In genomic region chr1:161728376-161729226, GRCh38 we compare ENCODE assay signal across 16 cellular contexts. TPM values are rescaled to one million over a fixed set of nuclear protein-coding genes. Genes with fewer than 3 reads are reported as not detected.
A peak's percentile ranks its signal among the peaks of the same experiment; 100 is the strongest.
DNase-seq lines count a peak whose midpoint lies in the region; ATAC-seq and TF ChIP-seq lines count a peak whose summit lies in the region.
"Had no signal": no experiment of that assay in that cellular context is flagged by ENCODE, and none has a peak within 500 bp of the region (broad histone marks: within the 10 kb centered on the region; RNA-seq: fewer than 3 reads in every experiment).

No MANE protein-coding gene starts in this region.

- H3K79me2 ChIP-seq in OCI-LY3 (ENCODE audit: low read length) = no peaks in the 10 kb centered on the region; the same call in 1 of the 2 replicates

- H3K4me1 Mint-ChIP-seq in activated naive CD4-positive, alpha-beta T cell treated with anti-CD3 and anti-CD28 coated beads, Interleukin-2, amount 50 U/mL, for 24 hours = peaks cover 56% of the 10 kb centered on the region
- peaks cover 33% of the 10 kb centered on the region for H3K4me1 Mint-ChIP-seq in endodermal cell
- H3K4me1 Mint-ChIP-seq in stimulated activated naive CD8-positive, alpha-beta T cell treated with anti-CD3 and anti-CD28 coated beads, Interleukin-15, amount 100 ng/mL, for 72 hours = peaks cover 52% of the 10 kb centered on the region

- no peak overlapping the region for H3K9ac ChIP-seq in OCI-LY3 (ENCODE audit: low read length)
- no peak overlapping the region for H3K9ac ChIP-seq in endodermal cell (ENCODE audit: extremely low read depth, low read length, poor library complexity, severe bottlenecking)

- H3K27me3 Mint-ChIP-seq in activated naive CD4-positive, alpha-beta T cell treated with anti-CD3 and anti-CD28 coated beads, Interleukin-2, amount 50 U/mL, for 24 hours = peaks cover 6% of the 10 kb centered on the region
- peaks cover 77% of the 10 kb centered on the region for H3K27me3 Mint-ChIP-seq in endodermal cell (ENCODE audit: insufficient read depth)
- H3K27me3 Mint-ChIP-seq in stimulated activated naive CD8-positive, alpha-beta T cell treated with anti-CD3 and anti-CD28 coated beads, Interleukin-15, amount 100 ng/mL, for 72 hours = peaks cover 20% of the 10 kb centered on the region

- H3K9me3 Mint-ChIP-seq in activated naive CD4-positive, alpha-beta T cell treated with anti-CD3 and anti-CD28 coated beads, Interleukin-2, amount 50 U/mL, for 24 hours = no peaks in the 10 kb centered on the region
- H3K9me3 Mint-ChIP-seq in activated naive CD4-positive, alpha-beta T cell treated with anti-CD3 and anti-CD28 coated beads, Interleukin-2, amount 50 U/mL, for 72 hours = no peaks in the 10 kb centered on the region
- no peaks in the 10 kb centered on the region for H3K9me3 Mint-ChIP-seq in endodermal cell
- no peaks in the 10 kb centered on the region for H3K9me3 Mint-ChIP-seq in stimulated activated naive CD8-positive, alpha-beta T cell treated with anti-CD3 and anti-CD28 coated beads, Interleukin-15, amount 100 ng/mL, for 72 hours

- H3K36me3 Mint-ChIP-seq in activated naive CD4-positive, alpha-beta T cell treated with anti-CD3 and anti-CD28 coated beads, Interleukin-2, amount 50 U/mL, for 24 hours = no peaks in the 10 kb centered on the region
- no peaks in the 10 kb centered on the region for H3K36me3 Mint-ChIP-seq in activated naive CD4-positive, alpha-beta T cell treated with anti-CD3 and anti-CD28 coated beads, Interleukin-2, amount 50 U/mL, for 72 hours
- no peaks in the 10 kb centered on the region for H3K36me3 Mint-ChIP-seq in endodermal cell (ENCODE audit: low read depth)

- no peaks in the 10 kb centered on the region for H3K27me3 ChIP-seq in OCI-LY3 (ENCODE audit: low read depth, low read length)
- H3K27me3 ChIP-seq in endodermal cell (ENCODE audit: control insufficient read depth, insufficient read depth, low read length, poor library complexity, severe bottlenecking) = peaks cover 68% of the 10 kb centered on the region
- peaks cover 10 to 32% (median 10%) of the 10 kb centered on the region in 3 donors for H3K27me3 ChIP-seq in gastrocnemius medialis
- H3K27me3 ChIP-seq: ovary had no signal

- in situ Hi-C loops in gastrocnemius medialis (cut with MboI; ENCODE audit: low sequenced_read_pairs in 4 of 4) = loop anchor here in 3 of 4 donors (25.0 kb wide), 2 partner anchors 116 to 516 kb away; partner anchors contain the start of genes APOA2 (in 2 of the 3), FCER1G (in 2 of the 3) and NDUFS2 (in 2 of the 3)

- H3K4me3 Mint-ChIP-seq in activated naive CD4-positive, alpha-beta T cell treated with anti-CD3 and anti-CD28 coated beads, Interleukin-2, amount 50 U/mL, for 24 hours = peak overlapping the region; percentile 96
- peak overlapping the region; percentile 69 for H3K4me3 Mint-ChIP-seq in endodermal cell
- peak overlapping the region; percentile 4 to 96 for H3K4me3 Mint-ChIP-seq in stimulated activated naive CD8-positive, alpha-beta T cell treated with anti-CD3 and anti-CD28 coated beads, Interleukin-15, amount 100 ng/mL, for 72 hours

- no peak for DNase-seq in activated naive CD4-positive, alpha-beta T cell treated with anti-CD3 and anti-CD28 coated beads, Interleukin-2, amount 50 U/mL, for 72 hours (ENCODE audit: low spot score in 2 of 2)
- no peak for DNase-seq in endodermal cell
- DNase-seq in stimulated activated naive CD8-positive, alpha-beta T cell treated with anti-CD3 and anti-CD28 coated beads, Interleukin-15, amount 100 ng/mL, for 72 hours = no peak
- DNase-seq in gastrocnemius medialis = no peak
- DNase-seq in Kasumi-1 (lab: John Stamatoyannopoulos, UW) = no peak
- DNase-seq: activated effector memory CD4-positive, alpha-beta T cell treated with anti-CD3 and anti-CD28 coated beads, Interleukin-2, amount 50 U/mL, for 16 hours; COR-L47; cortex of kidney; heart left ventricle; NCI-H510A; ovary; PC-3 had no signal

- no peak overlapping the region for H2AFZ ChIP-seq in OCI-LY3 (ENCODE audit: low read depth, low read length)

- no peak for TF ChIP-seq POLR2A in gastrocnemius medialis (IDR thresholded peaks at IDR 0.05)

- no peak for ATAC-seq in activated naive CD4-positive, alpha-beta T cell treated with anti-CD3 and anti-CD28 coated beads, Interleukin-2, amount 50 U/mL, for 72 hours
- ATAC-seq in stimulated activated naive CD8-positive, alpha-beta T cell treated with anti-CD3 and anti-CD28 coated beads, Interleukin-15, amount 100 ng/mL, for 72 hours = no peak
- ATAC-seq in gastrocnemius medialis (no peak), GM18861 (IDR thresholded peaks at IDR 0.05; ENCODE audit: unreplicated experiment) (no peak)
- ATAC-seq: esophagus mucosa, heart left ventricle, PC-3 had no signal

- H3K4me1 ChIP-seq in OCI-LY3 (ENCODE audit: low read length) = peaks cover 43% of the 10 kb centered on the region
- H3K4me1 ChIP-seq in endodermal cell (ENCODE audit: control insufficient read depth, insufficient read depth, low read length) = peaks cover 16% of the 10 kb centered on the region
- H3K4me1 ChIP-seq in gastrocnemius medialis = peaks cover 1 to 14% of the 10 kb centered on the region in 2 donors

- H3K9me3 ChIP-seq in OCI-LY3 (ENCODE audit: insufficient read depth, low read length) (no peaks in the 10 kb centered on the region), endodermal cell (ENCODE audit: control insufficient read depth, low read length) (no peaks in the 10 kb centered on the region), gastrocnemius medialis (no peaks in the 10 kb centered on the region)
- H3K9me3 ChIP-seq: heart left ventricle, ovary had no signal

- H3K4me2 ChIP-seq in OCI-LY3 (ENCODE audit: low read length) = peak overlapping the region; percentile 31; the same call in 1 of the 2 replicates

- 60 to 79% methylated on average over 3 to 7 of the region's 7 CpGs for WGBS in endodermal cell (ENCODE audit: insufficient coverage in 1 of 2, insufficient read length in 1 of 2), 2 experiments

- intact Hi-C loops in gastrocnemius medialis (cut with DNase I; ENCODE audit: low total_unique reads) = no loop called here

- H4K20me1 ChIP-seq in OCI-LY3 (ENCODE audit: insufficient read depth, low read length) = no peaks in the 10 kb centered on the region

- H3K27ac ChIP-seq in OCI-LY3 (ENCODE audit: low read length) (no peak overlapping the region), endodermal cell (ENCODE audit: low read depth, low read length) (no peak overlapping the region), gastrocnemius medialis (no peak overlapping the region)

- peak overlapping the region; percentile 6 for H3K27ac Mint-ChIP-seq in activated naive CD4-positive, alpha-beta T cell treated with anti-CD3 and anti-CD28 coated beads, Interleukin-2, amount 50 U/mL, for 24 hours
- no peak overlapping the region for H3K27ac Mint-ChIP-seq in activated naive CD4-positive, alpha-beta T cell treated with anti-CD3 and anti-CD28 coated beads, Interleukin-2, amount 50 U/mL, for 72 hours
- no peak overlapping the region for H3K27ac Mint-ChIP-seq in endodermal cell
- no peak overlapping the region for H3K27ac Mint-ChIP-seq in stimulated activated naive CD8-positive, alpha-beta T cell treated with anti-CD3 and anti-CD28 coated beads, Interleukin-15, amount 100 ng/mL, for 72 hours

- H3K36me3 ChIP-seq in OCI-LY3 (replicated peaks; ENCODE audit: low read depth, low read length) = no peaks in the 10 kb centered on the region
- H3K36me3 ChIP-seq in endodermal cell (ENCODE audit: control insufficient read depth, insufficient read depth, low read length) = no peaks in the 10 kb centered on the region
- H3K36me3 ChIP-seq in gastrocnemius medialis = no peaks in the 10 kb centered on the region
- H3K36me3 ChIP-seq: heart left ventricle, ovary had no signal

- H3K4me3 ChIP-seq in OCI-LY3 (ENCODE audit: low read length) = no peak overlapping the region
- no peak overlapping the region for H3K4me3 ChIP-seq in endodermal cell (ENCODE audit: low read length)
- no peak overlapping the region for H3K4me3 ChIP-seq in gastrocnemius medialis

- TF ChIP-seq CTCF in OCI-LY3 (IDR thresholded peaks at IDR 0.05; ENCODE audit: low read depth, low read length) = no peak
- no peak for TF ChIP-seq CTCF in endodermal cell (conservative IDR thresholded peaks at IDR 0.05)
- no peak for TF ChIP-seq CTCF in gastrocnemius medialis (IDR thresholded peaks at IDR 0.05 in 4 of 5, conservative IDR thresholded peaks at IDR 0.05 in 1 of 5)

RNA-seq across cellular contexts. Expression of gene FCRLB, which starts 7.3 kb away (rescaled TPM):
- total RNA-seq in activated naive CD4-positive, alpha-beta T cell treated with anti-CD3 and anti-CD28 coated beads, Interleukin-2, amount 50 U/mL, for 72 hours = not detected
- total RNA-seq in endodermal cell (under 1 TPM; 0.22 to 0.51 TPM), gastrocnemius medialis (not detected)
- not detected for polyA plus RNA-seq in endodermal cell (2013, experiment 1 of 2)
- polyA plus RNA-seq in endodermal cell (2013, experiment 2 of 2) = not detected

RNA-seq across cellular contexts. Expression of gene DUSP12, which starts 21.0 kb away (rescaled TPM):
- total RNA-seq in activated naive CD4-positive, alpha-beta T cell treated with anti-CD3 and anti-CD28 coated beads, Interleukin-2, amount 50 U/mL, for 72 hours = 10 to 100 TPM in 1 of 2 donors, 1 to 10 TPM in 1; 7.5 to 23.8 TPM
- total RNA-seq in endodermal cell (10 to 100 TPM; 26.2 to 28.9 TPM), gastrocnemius medialis (10 to 100 TPM in 2 of 4 donors, 1 to 10 TPM in 2; 5.0 to 15.0 (median 10.0) TPM)
- 38.1 TPM for polyA plus RNA-seq in endodermal cell (2013, experiment 1 of 2)
- polyA plus RNA-seq in endodermal cell (2013, experiment 2 of 2) = 33.2 TPM

RNA-seq across cellular contexts. Expression of gene FCRLA, which starts 21.6 kb away (rescaled TPM):
- not detected for total RNA-seq in activated naive CD4-positive, alpha-beta T cell treated with anti-CD3 and anti-CD28 coated beads, Interleukin-2, amount 50 U/mL, for 72 hours
- not detected for total RNA-seq in endodermal cell
- not detected for polyA plus RNA-seq in endodermal cell (2013, experiment 1 of 2)
- not detected for polyA plus RNA-seq in endodermal cell (2013, experiment 2 of 2)
- total RNA-seq in gastrocnemius medialis = not detected
- total RNA-seq: PC-3 had no signal

RNA-seq across cellular contexts. Expression of gene ATF6, which starts 37.5 kb away (rescaled TPM):
- total RNA-seq in activated naive CD4-positive, alpha-beta T cell treated with anti-CD3 and anti-CD28 coated beads, Interleukin-2, amount 50 U/mL, for 72 hours = 10 to 100 TPM; 21.3 to 24.9 TPM
- total RNA-seq in endodermal cell (10 to 100 TPM; 14.4 to 19.8 TPM), gastrocnemius medialis (10 to 100 TPM; 15.3 to 20.1 (median 18.3) TPM)
- polyA plus RNA-seq in endodermal cell (2013, experiment 1 of 2) = 20.1 TPM
- 20.4 TPM for polyA plus RNA-seq in endodermal cell (2013, experiment 2 of 2)
